ENCODE assay signal across 34 cellular contexts in genomic region chr18:55893948-55894347, GRCh38.
DNase-seq lines count a peak whose midpoint lies in the region; ATAC-seq and TF ChIP-seq lines count a peak whose summit lies in the region.
"Had no signal": no experiment of that assay in that cellular context is flagged by ENCODE, and none has a peak within 500 bp of the region (broad histone marks: within the 10 kb centered on the region; RNA-seq: fewer than 3 reads in every experiment).

No MANE protein-coding gene starts in this region.

- no peaks in the 10 kb centered on the region for H3K9me3 ChIP-seq in stomach
- H3K9me3 ChIP-seq: gastroesophageal sphincter, left lung, psoas muscle, sigmoid colon, thyroid gland, uterus had no signal

- H3K4me3 Mint-ChIP-seq in nephron progenitor cell, result peak overlapping the region; percentile 81
- H3K4me3 Mint-ChIP-seq: activated CD8-positive, alpha-beta T cell treated with anti-CD3 and anti-CD28 coated beads for 36 hours; activated T-helper 1 cell treated with anti-CD3 and anti-CD28 coated beads, Interleukin-12 subunit alpha, Interleukin-12 subunit beta, Interleukin-2, Interleukin-4 antibody, amounts not matched to agents 30 ng/mL and 10 ng/mL and 1 ng/mL, durations not matched to agents 14 hours and 24 hours and 36 hours; CD14-positive monocyte; stimulated activated naive CD8-positive, alpha-beta T cell treated with anti-CD3 and anti-CD28 coated beads, Interleukin-15, amount 100 ng/mL, for 72 hours had no signal

- TF ChIP-seq EP300 in stomach (IDR thresholded peaks at IDR 0.05), result no peak

- DNase-seq in NCI-H1105 treated with DMSO at 0.1 percent for 48 hours (lab: John Stamatoyannopoulos, UW) (peak; percentile 33), NCI-H1105 (lab: John Stamatoyannopoulos, UW) (no peak), NCI-H748 (lab: John Stamatoyannopoulos, UW; ENCODE audit: unreplicated experiment) (peak; percentile 47), epithelial cell of prostate (ENCODE audit: low read depth, low spot score) (no peak), nephron progenitor cell (no peak), pons (ENCODE audit: low spot score) (no peak), stomach (no peak)
- DNase-seq: activated CD4-positive, alpha-beta T cell treated with anti-CD3 and anti-CD28 coated beads for 1 hour; activated CD8-positive, alpha-beta memory T cell treated with anti-CD3 and anti-CD28 coated beads, Interleukin-2, amount 50 U/mL, for 48 hours; activated CD8-positive, alpha-beta T cell treated with anti-CD3 and anti-CD28 coated beads for 36 hours; activated naive CD4-positive, alpha-beta T cell treated with Interleukin-2 at 50 U/mL for 16 hours; caudate nucleus; dermis blood vessel endothelial cell; hypothalamus; Kasumi-1; left lung; NCI-H1436; NCI-H2171; NK-92 treated with Interleukin-12 subunit alpha and Interleukin-12 subunit beta, amount 100 ng/mL, for 24 hours; nucleus accumbens; psoas muscle; Right ventricle myocardium superior; sigmoid colon; stimulated activated CD4-positive, alpha-beta T cell treated with anti-CD3 and anti-CD28 coated beads, Interleukin-12 subunit alpha, Interleukin-12 subunit beta, amount 100 ng/mL, for 4 hours; stimulated activated CD4-positive, alpha-beta T cell treated with anti-CD3 and anti-CD28 coated beads, Interleukin-2, amount 100 ng/mL, for 48 hours; stimulated activated naive CD8-positive, alpha-beta T cell treated with anti-CD3 and anti-CD28 coated beads, Interleukin-15, amount 100 ng/mL, for 72 hours; T-helper 2 cell; thyroid gland; uterus had no signal

- H3K4me3 ChIP-seq in stomach, result no peak overlapping the region
- H3K4me3 ChIP-seq: gastroesophageal sphincter, left lung, psoas muscle, sigmoid colon, thyroid gland had no signal

- no peaks in the 10 kb centered on the region for H3K27me3 Mint-ChIP-seq in nephron progenitor cell (ENCODE audit: low read depth, poor library complexity)
- H3K27me3 Mint-ChIP-seq: activated CD8-positive, alpha-beta T cell treated with anti-CD3 and anti-CD28 coated beads for 36 hours had no signal

- ATAC-seq in HG03139 (IDR thresholded peaks at IDR 0.05; ENCODE audit: unreplicated experiment), result no peak
- ATAC-seq: activated CD8-positive, alpha-beta T cell treated with anti-CD3 and anti-CD28 coated beads for 36 hours; gastroesophageal sphincter; HCT116; left lung; psoas muscle; stimulated activated naive CD8-positive, alpha-beta T cell treated with anti-CD3 and anti-CD28 coated beads, Interleukin-15, amount 100 ng/mL, for 72 hours had no signal

- WGBS in stomach, 5 donors, result 85 to 92% (median 88%) methylated on average over 5 of the region's 5 CpGs

- no peaks in the 10 kb centered on the region for H3K36me3 ChIP-seq in stomach
- H3K36me3 ChIP-seq: gastroesophageal sphincter, left lung, sigmoid colon, thyroid gland, uterus had no signal

- H3K27me3 ChIP-seq in stomach, result no peaks in the 10 kb centered on the region
- H3K27me3 ChIP-seq: gastroesophageal sphincter, left lung, sigmoid colon, thyroid gland, uterus had no signal

- H3K27ac ChIP-seq in epithelial cell of prostate, result peak overlapping the region; percentile 66
- no peak overlapping the region for H3K27ac ChIP-seq in stomach
- H3K27ac ChIP-seq: gastroesophageal sphincter, psoas muscle, sigmoid colon, thyroid gland, uterus had no signal

- no peak for TF ChIP-seq CTCF in nephron progenitor cell (IDR thresholded peaks at IDR 0.05)
- no peak for TF ChIP-seq CTCF in stomach (IDR thresholded peaks at IDR 0.05)

- peaks cover 21% of the 10 kb centered on the region for H3K4me1 Mint-ChIP-seq in nephron progenitor cell
- H3K4me1 Mint-ChIP-seq: CD14-positive monocyte; stimulated activated naive CD8-positive, alpha-beta T cell treated with anti-CD3 and anti-CD28 coated beads, Interleukin-15, amount 100 ng/mL, for 72 hours had no signal

- peaks cover 5% of the 10 kb centered on the region for H3K36me3 Mint-ChIP-seq in nephron progenitor cell (ENCODE audit: low read depth)
- H3K36me3 Mint-ChIP-seq: CD14-positive monocyte had no signal

- TF ChIP-seq POLR2A in stomach (IDR thresholded peaks at IDR 0.05), result no peak

- peaks cover 15% of the 10 kb centered on the region for H3K9me3 Mint-ChIP-seq in nephron progenitor cell
- H3K9me3 Mint-ChIP-seq: activated CD8-positive, alpha-beta T cell treated with anti-CD3 and anti-CD28 coated beads for 36 hours; stimulated activated naive CD8-positive, alpha-beta T cell treated with anti-CD3 and anti-CD28 coated beads, Interleukin-15, amount 100 ng/mL, for 72 hours had no signal

- intact Hi-C loops in stomach (cut with DNase I; ENCODE audit: low total_unique reads), result no loop called here

- no peaks in the 10 kb centered on the region for H3K4me1 ChIP-seq in stomach
- H3K4me1 ChIP-seq: gastroesophageal sphincter, left lung, psoas muscle, sigmoid colon, thyroid gland, uterus had no signal

- H3K27ac Mint-ChIP-seq in nephron progenitor cell, result peak overlapping the region; percentile 27
- H3K27ac Mint-ChIP-seq: activated CD8-positive, alpha-beta T cell treated with anti-CD3 and anti-CD28 coated beads for 36 hours; activated T-helper 1 cell treated with anti-CD3 and anti-CD28 coated beads, Interleukin-12 subunit alpha, Interleukin-12 subunit beta, Interleukin-2, Interleukin-4 antibody, amounts not matched to agents 30 ng/mL and 10 ng/mL and 1 ng/mL, durations not matched to agents 14 hours and 24 hours and 36 hours; CD14-positive monocyte; stimulated activated naive CD8-positive, alpha-beta T cell treated with anti-CD3 and anti-CD28 coated beads, Interleukin-15, amount 100 ng/mL, for 72 hours had no signal

Comparison
In these comparisons a context has a peak if more than half of its experiments do, and no peak if none do; other contexts are left out.
1. DNase-seq: peak in NCI-H1105 treated with DMSO at 0.1 percent for 48 hours (single experiment) and NCI-H748 (single experiment); none in NCI-H1105 (single experiment), epithelial cell of prostate (single experiment), nephron progenitor cell (single experiment), pons (single experiment) and stomach (single experiment).